1 cellular context compared by ENCODE assay signal in the genomic region with DNA sequence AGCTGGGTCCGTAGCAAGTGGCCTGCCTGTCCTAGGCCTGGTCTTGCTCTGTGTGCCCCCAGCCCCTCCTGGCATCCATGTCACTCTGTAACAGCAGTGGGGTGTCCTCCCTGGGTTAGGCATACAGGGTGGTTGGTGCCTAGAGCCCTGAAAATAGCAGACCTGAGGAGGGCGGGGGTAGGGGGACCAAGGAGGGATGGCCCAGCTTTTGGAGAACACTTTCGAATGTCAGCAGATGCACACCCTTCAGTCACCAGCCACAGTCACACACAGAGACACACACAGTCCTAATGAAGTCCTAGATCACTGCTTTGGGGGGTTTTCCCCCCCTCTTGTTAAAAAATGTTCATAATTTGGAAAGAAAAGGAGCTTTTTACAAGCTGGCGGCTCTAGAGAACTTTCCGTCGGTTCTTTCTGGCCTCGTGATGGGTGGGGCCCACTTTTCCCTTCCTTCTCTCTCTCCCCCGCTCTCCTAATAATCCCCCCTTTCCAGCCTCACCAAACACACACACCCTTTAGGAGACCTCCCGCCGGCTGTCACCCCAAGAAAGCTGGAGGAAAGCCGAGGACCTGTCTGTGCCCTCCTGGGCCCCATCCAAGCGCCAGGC.
TF ChIP-seq lines count a peak whose summit lies in the region.

No MANE protein-coding gene starts in this region.

TF ChIP-seq in IMR-90, 13 proteins besides CTCF, POLR2A, EP300 and RAD21 (continued from another document):
- TF ChIP-seq MXI1 (IDR thresholded peaks at IDR 0.05; ENCODE audit: borderline replicate concordance, low read depth, low read length) (no peak), SMC3 (IDR thresholded peaks at IDR 0.05; ENCODE audit: low read depth, low read length) (no peak), ELK1 (IDR thresholded peaks at IDR 0.05; ENCODE audit: borderline replicate concordance, low read depth, low read length) (no peak), NFE2L2 (IDR thresholded peaks at IDR 0.05; ENCODE audit: low read depth, low read length) (no peak), MAFK (IDR thresholded peaks at IDR 0.05; ENCODE audit: low read depth, low read length) (no peak), CHD1 (IDR thresholded peaks at IDR 0.05; ENCODE audit: low read depth, low read length) (no peak), BHLHE40 (IDR thresholded peaks at IDR 0.05; ENCODE audit: low read depth, low read length) (no peak), RFX5 (IDR thresholded peaks at IDR 0.05; ENCODE audit: low read depth, low read length) (no peak), RCOR1 (IDR thresholded peaks at IDR 0.05; ENCODE audit: insufficient replicate concordance, low read length) (no peak), FOS (IDR thresholded peaks at IDR 0.05; ENCODE audit: low read depth, low read length) (no peak)
- TF ChIP-seq, protein P1, sequence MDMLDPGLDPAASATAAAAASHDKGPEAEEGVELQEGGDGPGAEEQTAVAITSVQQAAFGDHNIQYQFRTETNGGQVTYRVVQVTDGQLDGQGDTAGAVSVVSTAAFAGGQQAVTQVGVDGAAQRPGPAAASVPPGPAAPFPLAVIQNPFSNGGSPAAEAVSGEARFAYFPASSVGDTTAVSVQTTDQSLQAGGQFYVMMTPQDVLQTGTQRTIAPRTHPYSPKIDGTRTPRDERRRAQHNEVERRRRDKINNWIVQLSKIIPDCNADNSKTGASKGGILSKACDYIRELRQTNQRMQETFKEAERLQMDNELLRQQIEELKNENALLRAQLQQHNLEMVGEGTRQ (IDR thresholded peaks at IDR 0.05; ENCODE audit: low read depth, low read length), result no peak; the same call in 1 of the 2 replicates
